ENCODE assay signal across 18 cellular contexts in genomic region chr18:27415495-27415894, GRCh38.
DNase-seq lines count a peak whose midpoint lies in the region; ATAC-seq, FAIRE-seq and TF ChIP-seq lines count a peak whose summit lies in the region.
"Had no signal": no experiment of that assay in that cellular context is flagged by ENCODE, and none has a peak within 500 bp of the region (broad histone marks: within the 10 kb centered on the region; RNA-seq: fewer than 3 reads in every experiment).

No MANE protein-coding gene starts in this region.

- intact Hi-C loops in PC-3 (cut with micrococcal nuclease), result no loop called here

- H3K27ac Mint-ChIP-seq in immature natural killer cell, result no peak overlapping the region
- H3K27ac Mint-ChIP-seq: CD4-positive, alpha-beta memory T cell; H9 had no signal

- H3F3A ChIP-seq in PC-3 (ENCODE audit: low read length, unreplicated experiment), result no peaks in the 10 kb centered on the region

- no peak overlapping the region for H3K4me3 ChIP-seq in PC-3 (ENCODE audit: low read length)
- H3K4me3 ChIP-seq in mesenchymal stem cell (ENCODE audit: insufficient read depth in 1 of 2, low read depth in 1 of 2, low read length in 2 of 2), result no peak overlapping the region
- no peak overlapping the region for H3K4me3 ChIP-seq in neuronal stem cell (ENCODE audit: low read length in 2 of 2)
- no peak overlapping the region for H3K4me3 ChIP-seq in small intestine (ENCODE audit: low read depth in 1 of 2, low read length in 2 of 2)
- H3K4me3 ChIP-seq: GM23248 had no signal

- DNase-seq in PC-3, result no peak
- no peak for DNase-seq in mesenchymal stem cell
- DNase-seq in neuronal stem cell (ENCODE audit: low spot score), result no peak
- DNase-seq in small intestine, result peak; percentile 9
- no peak for DNase-seq in immature natural killer cell
- DNase-seq in COLO668 (lab: John Stamatoyannopoulos, UW; ENCODE audit: unreplicated experiment), result no peak
- DNase-seq: C1 segment of cervical spinal cord; Caco-2; CD4-positive, alpha-beta memory T cell; DMS153; DND-41; GM23248; H9 had no signal

- no peaks in the 10 kb centered on the region for H3K9me2 ChIP-seq in PC-3 (replicated peaks; ENCODE audit: low read length)

- no peaks in the 10 kb centered on the region for H3K79me2 ChIP-seq in PC-3 (ENCODE audit: low read length)

- no peaks in the 10 kb centered on the region for H4K20me1 ChIP-seq in PC-3 (ENCODE audit: low read length)

- no peaks in the 10 kb centered on the region for H3K36me3 Mint-ChIP-seq in immature natural killer cell
- H3K36me3 Mint-ChIP-seq: CD4-positive, alpha-beta memory T cell had no signal

- no peaks in the 10 kb centered on the region for H3K36me3 ChIP-seq in PC-3 (ENCODE audit: low read depth, low read length)
- no peaks in the 10 kb centered on the region for H3K36me3 ChIP-seq in mesenchymal stem cell (ENCODE audit: control insufficient read depth in 1 of 2, insufficient read depth in 2 of 2, low read depth in 1 of 2, low read length in 2 of 2)
- H3K36me3 ChIP-seq in neuronal stem cell (replicated peaks in 1 of 2; ENCODE audit: control insufficient read depth in 2 of 2, insufficient read depth in 2 of 2, low read length in 2 of 2), result no peaks in the 10 kb centered on the region
- H3K36me3 ChIP-seq in small intestine (ENCODE audit: control insufficient read depth in 2 of 2, insufficient read depth in 2 of 2, low read length in 2 of 2), result no peaks in the 10 kb centered on the region

- peaks cover 0 to 2% (median 0%) of the 10 kb centered on the region in 3 donors for H3K27me3 Mint-ChIP-seq in immature natural killer cell (ENCODE audit: low read depth in 3 of 3)
- H3K27me3 Mint-ChIP-seq: CD4-positive, alpha-beta memory T cell had no signal

- H3K4me2 ChIP-seq in PC-3 (ENCODE audit: low read length), result no peak overlapping the region
- H3K4me2 ChIP-seq in mesenchymal stem cell (ENCODE audit: low read length, poor library complexity, severe bottlenecking), result no peak overlapping the region
- H3K4me2 ChIP-seq in neuronal stem cell (ENCODE audit: insufficient read depth, low read length, poor library complexity, severe bottlenecking), result no peak overlapping the region

- no peak for FAIRE-seq in small intestine (lab: Jason Lieb, UNC)
- FAIRE-seq: G401.6, GM12892, GM19239 had no signal

- no peak overlapping the region for H2BK120ac ChIP-seq in mesenchymal stem cell (ENCODE audit: low read depth, low read length)
- no peak overlapping the region for H2BK120ac ChIP-seq in neuronal stem cell (ENCODE audit: low read depth, low read length)

- H3K9me3 Mint-ChIP-seq in immature natural killer cell, result peaks cover 5 to 36% (median 9%) of the 10 kb centered on the region in 6 donors
- H3K9me3 Mint-ChIP-seq: H9 had no signal

- H3K27ac ChIP-seq in PC-3 (ENCODE audit: low read length), result no peak overlapping the region
- H3K27ac ChIP-seq in mesenchymal stem cell (ENCODE audit: low read length, poor library complexity, severe bottlenecking), result no peak overlapping the region
- no peak overlapping the region for H3K27ac ChIP-seq in neuronal stem cell (replicated peaks; ENCODE audit: low read length)
- H3K27ac ChIP-seq in small intestine (ENCODE audit: low read depth in 1 of 2, low read length in 1 of 2), result no peak overlapping the region
- H3K27ac ChIP-seq: GM23248 had no signal

- POLR2A ChIA-PET in PC-3 (lab: Charles Lee; ENCODE audit: unreplicated experiment), result no interaction called here

- H3K4ac ChIP-seq in mesenchymal stem cell (ENCODE audit: low read depth in 1 of 2, low read length in 2 of 2) (no peak overlapping the region), neuronal stem cell (ENCODE audit: low read length) (no peak overlapping the region)

- no peak overlapping the region for H3K9ac ChIP-seq in PC-3 (ENCODE audit: low read length)
- no peak overlapping the region for H3K9ac ChIP-seq in mesenchymal stem cell (ENCODE audit: low read length)
- no peak overlapping the region for H3K9ac ChIP-seq in neuronal stem cell (ENCODE audit: low read depth, low read length, poor library complexity)
- H3K9ac ChIP-seq: GM23248 had no signal

- H3K4me1 ChIP-seq in PC-3 (ENCODE audit: insufficient read depth, low read length), result peaks cover 27% of the 10 kb centered on the region
- no peaks in the 10 kb centered on the region for H3K4me1 ChIP-seq in mesenchymal stem cell (ENCODE audit: control insufficient read depth, insufficient read depth, low read depth, low read length)
- H3K4me1 ChIP-seq in neuronal stem cell (ENCODE audit: control insufficient read depth in 2 of 2, insufficient read depth in 1 of 2, low read depth in 1 of 2, low read length in 2 of 2), result peaks cover 0 to 27% of the 10 kb centered on the region in 2 donors
- H3K4me1 ChIP-seq in small intestine (ENCODE audit: control insufficient read depth in 2 of 2, insufficient read depth in 1 of 2, low read depth in 1 of 2, low read length in 1 of 2), result no peaks in the 10 kb centered on the region
- H3K4me1 ChIP-seq: Caco-2 had no signal

- H3K14ac ChIP-seq in mesenchymal stem cell (ENCODE audit: low read length in 2 of 2), result no peak overlapping the region
- H3K14ac ChIP-seq in neuronal stem cell (ENCODE audit: low read length), result no peak overlapping the region

- H4K91ac ChIP-seq in mesenchymal stem cell (ENCODE audit: low read length) (no peak overlapping the region), neuronal stem cell (ENCODE audit: low read depth, low read length, poor library complexity) (no peak overlapping the region)

- no peaks in the 10 kb centered on the region for H3K4me1 Mint-ChIP-seq in immature natural killer cell
- H3K4me1 Mint-ChIP-seq: CD4-positive, alpha-beta memory T cell had no signal

- H3K9me3 ChIP-seq in PC-3 (ENCODE audit: low read length) (no peaks in the 10 kb centered on the region), mesenchymal stem cell (ENCODE audit: control insufficient read depth, low read length) (no peaks in the 10 kb centered on the region), neuronal stem cell (replicated peaks in 1 of 2; ENCODE audit: control insufficient read depth in 2 of 2, insufficient read depth in 1 of 2, low read depth in 1 of 2, low read length in 2 of 2) (no peaks in the 10 kb centered on the region), small intestine (ENCODE audit: control insufficient read depth, low read depth) (no peaks in the 10 kb centered on the region)
- H3K9me3 ChIP-seq: Caco-2 had no signal

- ATAC-seq in PC-3 (no peak), GM18868 (IDR thresholded peaks at IDR 0.05; ENCODE audit: unreplicated experiment) (no peak)
- ATAC-seq: HCT116 had no signal

- no peak for TF ChIP-seq CTCF in PC-3 (conservative IDR thresholded peaks at IDR 0.05; ENCODE audit: low read depth, low read length)

- no peak overlapping the region for H2BK5ac ChIP-seq in mesenchymal stem cell (ENCODE audit: low read depth, low read length, poor library complexity, severe bottlenecking)
- H2BK5ac ChIP-seq in neuronal stem cell (ENCODE audit: low read length), result no peak overlapping the region

- H2BK12ac ChIP-seq in mesenchymal stem cell (ENCODE audit: low read length in 2 of 2) (no peak overlapping the region), neuronal stem cell (ENCODE audit: low read length) (no peak overlapping the region)

- H3K79me1 ChIP-seq in mesenchymal stem cell (replicated peaks; ENCODE audit: low read length, poor library complexity, severe bottlenecking), result no peaks in the 10 kb centered on the region
- H3K79me1 ChIP-seq in neuronal stem cell (ENCODE audit: low read depth, low read length), result no peaks in the 10 kb centered on the region

- no peak overlapping the region for H2BK15ac ChIP-seq in mesenchymal stem cell (ENCODE audit: low read depth, poor library complexity, severe bottlenecking)
- no peak overlapping the region for H2BK15ac ChIP-seq in neuronal stem cell (ENCODE audit: low read length)

- H2AK5ac ChIP-seq in mesenchymal stem cell (ENCODE audit: low read length, severe bottlenecking) (peak overlapping the region; percentile 65), neuronal stem cell (ENCODE audit: low read depth, low read length) (no peak overlapping the region)

- 73% methylated on average over 3 of the region's 4 CpGs for WGBS in mesenchymal stem cell
- WGBS in neuronal stem cell (ENCODE audit: extremely low coverage in 2 of 2, insufficient read length in 2 of 2, insufficient replicate concordance in 1 of 2), 2 donors, result no CpG with 5 or more reads among the region's 4 CpGs
- 7 to 54% (median 24%) methylated on average over 4 of the region's 4 CpGs for WGBS in small intestine, 3 donors

- no TSS peak for BruUV-seq in PC-3 (replicated peaks; lab: Mats Ljungman, UMichigan)

- H4K8ac ChIP-seq in mesenchymal stem cell (ENCODE audit: low read length) (no peak overlapping the region), neuronal stem cell (ENCODE audit: low read depth, low read length) (no peak overlapping the region)

- H3K4me3 Mint-ChIP-seq in immature natural killer cell, result no peak overlapping the region
- H3K4me3 Mint-ChIP-seq: CD4-positive, alpha-beta memory T cell; H9 had no signal

- H3K23ac ChIP-seq in mesenchymal stem cell (ENCODE audit: low read length in 2 of 2) (no peak overlapping the region), neuronal stem cell (ENCODE audit: low read depth, low read length, poor library complexity) (no peak overlapping the region)

- H3K27me3 ChIP-seq in PC-3 (ENCODE audit: low read length) (no peaks in the 10 kb centered on the region), mesenchymal stem cell (ENCODE audit: control insufficient read depth in 1 of 2, insufficient read depth in 1 of 2, low read length in 2 of 2) (no peaks in the 10 kb centered on the region), neuronal stem cell (ENCODE audit: control insufficient read depth in 3 of 3, insufficient read depth in 3 of 3, low read depth in 1 of 3, low read length in 3 of 3) (no peaks in the 10 kb centered on the region), small intestine (ENCODE audit: control insufficient read depth in 2 of 2, insufficient read depth in 2 of 2, low read length in 2 of 2) (no peaks in the 10 kb centered on the region)

- CTCF ChIA-PET in PC-3 (lab: Charles Lee), result no interaction called here

- H3K18ac ChIP-seq in mesenchymal stem cell (ENCODE audit: low read depth in 1 of 2, low read length in 2 of 2), result no peak overlapping the region
- no peak overlapping the region for H3K18ac ChIP-seq in neuronal stem cell (ENCODE audit: low read length)

- H2AFZ ChIP-seq in PC-3 (ENCODE audit: low read length), result peak overlapping the region; percentile 28; the same call in 1 of the 2 replicates
- H2AFZ ChIP-seq in mesenchymal stem cell (ENCODE audit: low read depth, low read length), result no peak overlapping the region
- peak overlapping the region; percentile 57 for H2AFZ ChIP-seq in neuronal stem cell (ENCODE audit: low read length)
- H2AFZ ChIP-seq: GM23248 had no signal
